ENCODE assay signal across 19 cellular contexts in the genomic region with DNA sequence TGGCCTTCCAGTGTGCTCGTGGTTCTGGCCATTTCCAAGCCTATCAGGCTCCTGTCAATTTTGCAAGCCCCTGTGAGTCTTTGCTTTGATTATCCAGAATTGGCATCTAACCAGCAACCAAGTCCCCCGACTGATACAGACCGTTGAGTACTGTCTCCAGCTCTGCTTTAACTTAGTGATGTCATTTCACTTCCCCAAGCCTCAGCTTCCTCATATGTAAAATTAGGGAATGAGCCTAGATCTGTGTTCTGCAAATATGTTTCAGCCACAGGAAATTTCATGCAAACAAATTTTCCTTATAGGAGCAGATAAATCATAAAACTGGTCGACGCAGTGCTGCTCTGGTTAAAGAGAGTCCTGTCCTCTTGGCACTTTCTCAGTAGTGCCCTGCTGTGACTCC.
A peak's percentile ranks its signal among the peaks of the same experiment; 100 is the strongest.
DNase-seq lines count a peak whose midpoint lies in the region; ATAC-seq and TF ChIP-seq lines count a peak whose summit lies in the region.
"Had no signal": no experiment of that assay in that cellular context is flagged by ENCODE, and none has a peak within 500 bp of the region (broad histone marks: within the 10 kb centered on the region; RNA-seq: fewer than 3 reads in every experiment).

No MANE protein-coding gene starts in this region.

- intact Hi-C loops in CD14-positive monocyte (cut with micrococcal nuclease) = no loop called here
- intact Hi-C loops in naive thymus-derived CD4-positive, alpha-beta T cell (cut with micrococcal nuclease) = loop anchor here in 1 of 2 donors (10.0 kb wide), 1 partner anchor 521 kb away; no protein-coding TSS in a partner anchor

- peaks cover 41% of the 10 kb centered on the region for H3K4me1 Mint-ChIP-seq in CD14-positive monocyte
- H3K4me1 Mint-ChIP-seq in T-helper 17 cell = peaks cover 2% of the 10 kb centered on the region
- peaks cover 0 to 3% (median 0%) of the 10 kb centered on the region in 7 donors for H3K4me1 Mint-ChIP-seq in naive thymus-derived CD4-positive, alpha-beta T cell

- H3K27ac ChIP-seq in naive thymus-derived CD4-positive, alpha-beta T cell (ENCODE audit: low read depth, low read length) = no peak overlapping the region
- H3K27ac ChIP-seq: SJSA1 had no signal

- H3K27me3 ChIP-seq in naive thymus-derived CD4-positive, alpha-beta T cell (ENCODE audit: control insufficient read depth in 2 of 2, insufficient read depth in 2 of 2, low read length in 2 of 2) = no peaks in the 10 kb centered on the region
- H3K27me3 ChIP-seq: SJSA1 had no signal

- POLR2A ChIA-PET in naive thymus-derived CD4-positive, alpha-beta T cell (lab: Charles Lee) = no interaction called here

- no peaks in the 10 kb centered on the region for H3K36me3 Mint-ChIP-seq in CD14-positive monocyte
- H3K36me3 Mint-ChIP-seq in T-helper 17 cell (ENCODE audit: low read depth) = no peaks in the 10 kb centered on the region
- H3K36me3 Mint-ChIP-seq in naive thymus-derived CD4-positive, alpha-beta T cell = no peaks in the 10 kb centered on the region

- H3K36me3 ChIP-seq in naive thymus-derived CD4-positive, alpha-beta T cell (ENCODE audit: control insufficient read depth in 2 of 3, insufficient read depth in 3 of 3, low read length in 3 of 3) = no peaks in the 10 kb centered on the region
- H3K36me3 ChIP-seq: SJSA1 had no signal

- H3K27me3 Mint-ChIP-seq in CD14-positive monocyte (ENCODE audit: low read depth in 3 of 3) = no peaks in the 10 kb centered on the region
- H3K27me3 Mint-ChIP-seq in T-helper 17 cell = peaks cover 7% of the 10 kb centered on the region
- peaks cover 0 to 18% (median 0%) of the 10 kb centered on the region in 5 donors for H3K27me3 Mint-ChIP-seq in naive thymus-derived CD4-positive, alpha-beta T cell

- H3K27ac Mint-ChIP-seq in CD14-positive monocyte (peak overlapping the region; percentile 54 to 87 (median 82)), T-helper 17 cell (peak overlapping the region; percentile 69)
- H3K27ac Mint-ChIP-seq in naive thymus-derived CD4-positive, alpha-beta T cell = no peak overlapping the region

- no peak for TF ChIP-seq CTCF in CD14-positive monocyte (IDR thresholded peaks at IDR 0.05)

- ATAC-seq in T-helper 17 cell = no peak
- ATAC-seq in naive thymus-derived CD4-positive, alpha-beta T cell = peak; percentile 57
- no peak for ATAC-seq in HG02571 (IDR thresholded peaks at IDR 0.05; ENCODE audit: unreplicated experiment)
- ATAC-seq: HepG2 had no signal

- peak; percentile 4 for DNase-seq in NCI-H146 (lab: John Stamatoyannopoulos, UW)
- no peak for DNase-seq in NCI-H146 treated with DMSO at 0.1 percent for 48 hours (lab: John Stamatoyannopoulos, UW; ENCODE audit: unreplicated experiment)
- no peak for DNase-seq in CD14-positive monocyte (ENCODE audit: low spot score)
- DNase-seq in T-helper 17 cell = no peak
- DNase-seq in naive thymus-derived CD4-positive, alpha-beta T cell = no peak
- no peak for DNase-seq in NCI-H2227 (lab: John Stamatoyannopoulos, UW; ENCODE audit: unreplicated experiment)
- no peak for DNase-seq in AG08396 (ENCODE audit: low spot score)
- DNase-seq: 8988T, DMS79 treated with DMSO at 0.1 percent for 48 hours, KG1, NCI-H1092, NCI-H1436 treated with DMSO at 0.1 percent for 48 hours, NCI-H2081, NCI-H446 treated with DMSO at 0.1 percent for 48 hours, NCI-H748 treated with DMSO at 0.1 percent for 48 hours, SW 1271 had no signal

- H3K9me3 ChIP-seq in T-helper 17 cell (ENCODE audit: control insufficient read depth, low read length, poor library complexity, severe bottlenecking) = no peaks in the 10 kb centered on the region
- H3K9me3 ChIP-seq in naive thymus-derived CD4-positive, alpha-beta T cell (ENCODE audit: control insufficient read depth in 2 of 3, low read length in 3 of 3) = no peaks in the 10 kb centered on the region
- H3K9me3 ChIP-seq: SJSA1 had no signal

- CTCF ChIA-PET in naive thymus-derived CD4-positive, alpha-beta T cell (lab: Charles Lee) = interaction anchor here (9.5 kb wide), 1 partner anchor 367 kb away, joined by 178 read pairs; no protein-coding TSS in a partner anchor

- no peak overlapping the region for H3K4me3 ChIP-seq in naive thymus-derived CD4-positive, alpha-beta T cell (ENCODE audit: low read length)
- H3K4me3 ChIP-seq: SJSA1 had no signal

- peaks cover 0 to 1% (median 0%) of the 10 kb centered on the region in 7 donors for H3K9me3 Mint-ChIP-seq in CD14-positive monocyte
- no peaks in the 10 kb centered on the region for H3K9me3 Mint-ChIP-seq in naive thymus-derived CD4-positive, alpha-beta T cell

- H3K4me3 Mint-ChIP-seq in CD14-positive monocyte = peak overlapping the region; percentile 51 to 67
- H3K4me3 Mint-ChIP-seq in T-helper 17 cell = no peak overlapping the region
- H3K4me3 Mint-ChIP-seq in naive thymus-derived CD4-positive, alpha-beta T cell = no peak overlapping the region

- H3K4me1 ChIP-seq in naive thymus-derived CD4-positive, alpha-beta T cell (ENCODE audit: control insufficient read depth in 2 of 2, insufficient read depth in 2 of 2, low read length in 2 of 2) = no peaks in the 10 kb centered on the region
- H3K4me1 ChIP-seq: SJSA1 had no signal

Comparison
In these comparisons a context has a peak if more than half of its experiments do, and no peak if none do; other contexts are left out.
1. H3K27ac Mint-ChIP-seq: peak in CD14-positive monocyte (7 of 7) and T-helper 17 cell (single experiment); none in naive thymus-derived CD4-positive, alpha-beta T cell (0 of 9).
2. H3K4me3 Mint-ChIP-seq: peak in CD14-positive monocyte (2 of 2); none in T-helper 17 cell (single experiment) and naive thymus-derived CD4-positive, alpha-beta T cell (0 of 10).